36 cellular contexts compared by ENCODE assay signal in genomic region chr14:86513564-86513963, GRCh38.
"Had no signal": no experiment of that assay in that cellular context is flagged by ENCODE, and none has a peak within 500 bp of the region (broad histone marks: within the 10 kb centered on the region; RNA-seq: fewer than 3 reads in every experiment).

No MANE protein-coding gene starts in this region.

- H3K4me3 Mint-ChIP-seq: activated CD4-positive, alpha-beta memory T cell treated with anti-CD3 and anti-CD28 coated beads, Interleukin-2, amount 10 ng/mL, durations not matched to agents 7 days and 5 days; activated CD8-positive, alpha-beta memory T cell treated with anti-CD3 and anti-CD28 coated beads, Interleukin-2, amount 10 ng/mL, durations not matched to agents 7 days and 5 days; activated naive CD8-positive, alpha-beta T cell treated with anti-CD3 and anti-CD28 coated beads for 36 hours; activated T-cell treated with anti-CD3 and anti-CD28 coated beads, Interleukin-2, amount 50 U/mL, for 72 hours; activated T-helper 17 cell treated with anti-CD3 and anti-CD28 coated beads, Interleukin-2, amount 50 U/mL, for 72 hours; central memory CD8-positive, alpha-beta T cell had no signal

- H3K27me3 ChIP-seq: cardiac muscle cell, Peyer's patch had no signal

- ATAC-seq: activated CD8-positive, alpha-beta memory T cell treated with anti-CD3 and anti-CD28 coated beads, Interleukin-2, amount 10 ng/mL, durations not matched to agents 7 days and 5 days; activated T-cell treated with anti-CD3 and anti-CD28 coated beads, Interleukin-2, amount 50 U/mL, for 72 hours; activated T-helper 17 cell treated with anti-CD3 and anti-CD28 coated beads, Interleukin-2, amount 50 U/mL, for 72 hours; PC-3 had no signal

- H3K36me3 Mint-ChIP-seq: activated CD8-positive, alpha-beta memory T cell treated with anti-CD3 and anti-CD28 coated beads, Interleukin-2, amount 10 ng/mL, durations not matched to agents 7 days and 5 days; activated naive CD8-positive, alpha-beta T cell treated with anti-CD3 and anti-CD28 coated beads for 36 hours had no signal

- H3K4me1 ChIP-seq: Peyer's patch had no signal

- H3K9me3 ChIP-seq: Peyer's patch had no signal

- DNase-seq: activated CD4-positive, alpha-beta memory T cell treated with anti-CD3 and anti-CD28 coated beads, Interleukin-2, amount 10 ng/mL, durations not matched to agents 7 days and 5 days; activated CD4-positive, alpha-beta T cell treated with anti-CD3 and anti-CD28 coated beads for 1 hour; activated CD4-positive, alpha-beta T cell treated with anti-CD3 and anti-CD28 coated beads for 48 hours; activated CD4-positive, CD25-positive, alpha-beta regulatory T cell; activated CD8-positive, alpha-beta memory T cell treated with anti-CD3 and anti-CD28 coated beads for 24 hours; activated CD8-positive, alpha-beta memory T cell treated with anti-CD3 and anti-CD28 coated beads, Interleukin-2, amount 10 ng/mL, durations not matched to agents 7 days and 5 days; activated CD8-positive, alpha-beta memory T cell treated with anti-CD3 and anti-CD28 coated beads, Interleukin-2, amount 50 U/mL, for 48 hours; activated effector memory CD4-positive, alpha-beta T cell treated with anti-CD3 and anti-CD28 coated beads, Interleukin-2, amount 50 U/mL, for 16 hours; activated naive CD4-positive, alpha-beta T cell; activated naive CD4-positive, alpha-beta T cell treated with anti-CD3 and anti-CD28 coated beads, Interleukin-2, amount 50 U/mL, for 16 hours; activated naive CD8-positive, alpha-beta T cell treated with anti-CD3 and anti-CD28 coated beads for 36 hours; activated T-cell treated with anti-CD3 and anti-CD28 coated beads, Interleukin-2, amount 50 U/mL, for 72 hours; amniotic stem cell; aorta; NCI-H1105; NCI-H1417 treated with DMSO at 0.1 percent for 48 hours; NCI-H187 treated with DMSO at 0.1 percent for 48 hours; NCI-H2081; NCI-H2171 treated with DMSO at 0.1 percent for 48 hours; NCI-H2227 treated with DMSO at 0.1 percent for 48 hours; NCI-H446; NCI-H510A treated with DMSO at 0.1 percent for 48 hours; NCI-H69; NCI-H82; PC-3; Peyer's patch; RPMI8226; SIG-M5; SW 1271; T-helper 1 cell; T-helper 2 cell; T-helper 9 cell; WERI-Rb-1 had no signal

- H3K27me3 Mint-ChIP-seq: activated CD4-positive, alpha-beta memory T cell treated with anti-CD3 and anti-CD28 coated beads, Interleukin-2, amount 10 ng/mL, durations not matched to agents 7 days and 5 days; activated CD8-positive, alpha-beta memory T cell treated with anti-CD3 and anti-CD28 coated beads, Interleukin-2, amount 10 ng/mL, durations not matched to agents 7 days and 5 days; activated naive CD8-positive, alpha-beta T cell treated with anti-CD3 and anti-CD28 coated beads for 36 hours; activated T-helper 17 cell treated with anti-CD3 and anti-CD28 coated beads, Interleukin-2, amount 50 U/mL, for 72 hours; central memory CD8-positive, alpha-beta T cell had no signal

- H3K36me3 ChIP-seq: cardiac muscle cell, Peyer's patch, WERI-Rb-1 had no signal

- H3K9me3 Mint-ChIP-seq: activated naive CD8-positive, alpha-beta T cell treated with anti-CD3 and anti-CD28 coated beads for 36 hours had no signal

- H3K4me3 ChIP-seq: cardiac muscle cell, Peyer's patch had no signal

- H3K4me1 Mint-ChIP-seq: activated CD4-positive, alpha-beta memory T cell treated with anti-CD3 and anti-CD28 coated beads, Interleukin-2, amount 10 ng/mL, durations not matched to agents 7 days and 5 days; activated CD8-positive, alpha-beta memory T cell treated with anti-CD3 and anti-CD28 coated beads, Interleukin-2, amount 10 ng/mL, durations not matched to agents 7 days and 5 days; activated naive CD8-positive, alpha-beta T cell treated with anti-CD3 and anti-CD28 coated beads for 36 hours; activated T-helper 17 cell treated with anti-CD3 and anti-CD28 coated beads, Interleukin-2, amount 50 U/mL, for 72 hours; central memory CD8-positive, alpha-beta T cell had no signal

- H3K27ac Mint-ChIP-seq: activated CD4-positive, alpha-beta memory T cell treated with anti-CD3 and anti-CD28 coated beads, Interleukin-2, amount 10 ng/mL, durations not matched to agents 7 days and 5 days; activated CD8-positive, alpha-beta memory T cell treated with anti-CD3 and anti-CD28 coated beads, Interleukin-2, amount 10 ng/mL, durations not matched to agents 7 days and 5 days; activated naive CD8-positive, alpha-beta T cell treated with anti-CD3 and anti-CD28 coated beads for 36 hours; activated T-cell treated with anti-CD3 and anti-CD28 coated beads, Interleukin-2, amount 50 U/mL, for 72 hours; activated T-helper 17 cell treated with anti-CD3 and anti-CD28 coated beads, Interleukin-2, amount 50 U/mL, for 72 hours had no signal

- H3K27ac ChIP-seq: cardiac muscle cell, Peyer's patch, WERI-Rb-1 had no signal
